In genomic region chr17:58156839-58157803, GRCh38 we compare ENCODE assay signal across 9 cellular contexts. TPM values are rescaled to one million over a fixed set of nuclear protein-coding genes. Genes with fewer than 3 reads are reported as not detected.
DNase-seq lines count a peak whose midpoint lies in the region; ATAC-seq and TF ChIP-seq lines count a peak whose summit lies in the region.
"Had no signal": no experiment of that assay in that cellular context is flagged by ENCODE, and none has a peak within 500 bp of the region (broad histone marks: within the 10 kb centered on the region; RNA-seq: fewer than 3 reads in every experiment).

No MANE protein-coding gene starts in this region.

- peak overlapping the region; percentile 87 for H3K4me3 Mint-ChIP-seq in GM23338

- no peaks in the 10 kb centered on the region; the same call in 1 of the 2 replicates for H3K9me2 ChIP-seq in GM23338 (ENCODE audit: insufficient read depth)

- peaks cover 9% of the 10 kb centered on the region; the same call in 1 of the 2 replicates for H3F3A ChIP-seq in GM23338 (replicated peaks; ENCODE audit: low read depth)

- H3K4me2 ChIP-seq in GM23338, result peak overlapping the region; percentile 72

- H3K36me3 Mint-ChIP-seq in GM23338 (ENCODE audit: low read depth), result no peaks in the 10 kb centered on the region

- H3K36me3 ChIP-seq in GM23338 (ENCODE audit: insufficient read depth), result no peaks in the 10 kb centered on the region
- H3K36me3 ChIP-seq in colonic mucosa, result no peaks in the 10 kb centered on the region
- H3K36me3 ChIP-seq: neutrophil had no signal

- TF ChIP-seq CTCF in GM23338 (conservative IDR thresholded peaks at IDR 0.05; ENCODE audit: low read depth in 2 of 2), result 0 out of 4 replicates have a peak, but pooled peaks of 1 of the 2 experiments have one; percentile 8
- no peak for TF ChIP-seq CTCF in colonic mucosa (IDR thresholded peaks at IDR 0.05)

- no peaks in the 10 kb centered on the region for H3K79me2 ChIP-seq in GM23338 (replicated peaks; ENCODE audit: insufficient read depth)

- H3K27me3 ChIP-seq in GM23338 (ENCODE audit: insufficient read depth) (peaks cover 37% of the 10 kb centered on the region), colonic mucosa (peaks cover 28% of the 10 kb centered on the region), mononuclear cell (ENCODE audit: insufficient read depth, low read length) (peaks cover 23% of the 10 kb centered on the region)

- peak; percentile 95 for ATAC-seq in GM23338
- no peak for ATAC-seq in GM21367 (IDR thresholded peaks at IDR 0.05; ENCODE audit: unreplicated experiment)
- ATAC-seq in GM21528 (IDR thresholded peaks at IDR 0.05; ENCODE audit: low FRiP score, unreplicated experiment), result no peak

- H3K9me3 ChIP-seq in colonic mucosa (no peaks in the 10 kb centered on the region), mononuclear cell (ENCODE audit: low read depth, low read length) (no peaks in the 10 kb centered on the region)
- H3K9me3 ChIP-seq: neutrophil had no signal

- H3K9me3 Mint-ChIP-seq in GM23338, result no peaks in the 10 kb centered on the region

- no peak overlapping the region for H3K27ac ChIP-seq in GM23338 (ENCODE audit: low read depth)
- no peak overlapping the region for H3K27ac ChIP-seq in colonic mucosa
- H3K27ac ChIP-seq: neutrophil had no signal

- intact Hi-C loops in colonic mucosa (cut with DNase I), result no loop called here

- H3K4me1 ChIP-seq in GM23338 (ENCODE audit: insufficient read depth) (no peaks in the 10 kb centered on the region), colonic mucosa (no peaks in the 10 kb centered on the region), mononuclear cell (ENCODE audit: insufficient read depth, low read length) (peaks cover 39% of the 10 kb centered on the region)

- no peaks in the 10 kb centered on the region for H4K20me1 ChIP-seq in GM23338 (replicated peaks; ENCODE audit: insufficient read depth)

- peak overlapping the region; percentile 21; the same call in 1 of the 2 replicates for H3K27ac Mint-ChIP-seq in GM23338

- DNase-seq in GM23338 (ENCODE audit: low spot score), result peak; percentile 87
- DNase-seq in activated CD4-positive, alpha-beta T cell treated with anti-CD3 and anti-CD28 coated beads for 24 hours (ENCODE audit: low read depth in 2 of 2), result peak; percentile 23 to 56
- DNase-seq in colonic mucosa, result peak; percentile 17
- peak; percentile 21 to 22 for DNase-seq in stimulated activated CD8-positive, alpha-beta memory T cell treated with anti-CD3 and anti-CD28 coated beads, Interleukin-4, amount 100 ng/mL, for 1 hour (ENCODE audit: low read depth in 2 of 2, low spot score in 1 of 2)
- DNase-seq in midbrain (lab: John Stamatoyannopoulos, UW), result no peak

- H2AFZ ChIP-seq in GM23338, result peak overlapping the region; percentile 100

- peaks cover 12% of the 10 kb centered on the region for H3K27me3 Mint-ChIP-seq in GM23338 (ENCODE audit: insufficient read depth, low read depth, poor library complexity)

- peak overlapping the region; percentile 86 for H3K4me3 ChIP-seq in GM23338
- peak overlapping the region; percentile 29 for H3K4me3 ChIP-seq in colonic mucosa
- peak overlapping the region; percentile 41 for H3K4me3 ChIP-seq in mononuclear cell (ENCODE audit: low read length)

- no peak overlapping the region for H3K9ac ChIP-seq in colonic mucosa (ENCODE audit: low read depth in 2 of 2, low read length in 2 of 2)

- peaks cover 3% of the 10 kb centered on the region; the same call in 2 of the 3 replicates for H3K4me1 Mint-ChIP-seq in GM23338

TF ChIP-seq in GM23338, 12 proteins besides CTCF, POLR2A, EP300 and RAD21 (continues in another document):
- TF ChIP-seq POLR2AphosphoS5 (IDR thresholded peaks at IDR 0.05; ENCODE audit: low read depth) (peak; percentile 70), ZNF331 (CRISPR knock-in tag; IDR thresholded peaks at IDR 0.05; ENCODE audit: low read depth) (no peak), ZNF462 (CRISPR knock-in tag; IDR thresholded peaks at IDR 0.05) (no peak)

RNA-seq across cellular contexts. Expression of gene OR4D1, which starts 8.9 kb away (rescaled TPM):
- 0.08 and 0.10 TPM in 2 replicates for total RNA-seq in GM23338 (2014; rRNA removed; shearing (Covaris generic))
- polyA plus RNA-seq in GM23338 (2016; fragmentation: Nextera tagmentation; extraction: Ambion mirVana), result 0.37 and 0.50 TPM in 2 replicates
- not detected for total RNA-seq in colonic mucosa
- total RNA-seq in mononuclear cell, result 0.42 TPM

RNA-seq across cellular contexts. Expression of gene OR4D2, which starts 9.7 kb away (rescaled TPM):
- total RNA-seq in GM23338 (2014; rRNA removed; shearing (Covaris generic)), result not detected in 2 replicates
- polyA plus RNA-seq in GM23338 (2016; fragmentation: Nextera tagmentation; extraction: Ambion mirVana), result not detected in 2 replicates
- total RNA-seq in colonic mucosa (not detected), mononuclear cell (not detected)

RNA-seq across cellular contexts. Expression of gene EPX, which starts 35.4 kb away (rescaled TPM):
- total RNA-seq in GM23338 (2014; rRNA removed; shearing (Covaris generic)), result 0.10 TPM in 1 of 2 replicates, not detected in the other
- not detected in 2 replicates for polyA plus RNA-seq in GM23338 (2016; fragmentation: Nextera tagmentation; extraction: Ambion mirVana)
- total RNA-seq in colonic mucosa (not detected), mononuclear cell (under 0.01 TPM)

Comparison
In these comparisons a context has a peak if more than half of its experiments do, and no peak if none do; other contexts are left out.
1. H3K4me3 ChIP-seq: peak in every context shown above with its lines; median percentile 86 in GM23338; 41 in mononuclear cell; 29 in colonic mucosa.